10 cellular contexts compared by ENCODE assay signal in the genomic region with DNA sequence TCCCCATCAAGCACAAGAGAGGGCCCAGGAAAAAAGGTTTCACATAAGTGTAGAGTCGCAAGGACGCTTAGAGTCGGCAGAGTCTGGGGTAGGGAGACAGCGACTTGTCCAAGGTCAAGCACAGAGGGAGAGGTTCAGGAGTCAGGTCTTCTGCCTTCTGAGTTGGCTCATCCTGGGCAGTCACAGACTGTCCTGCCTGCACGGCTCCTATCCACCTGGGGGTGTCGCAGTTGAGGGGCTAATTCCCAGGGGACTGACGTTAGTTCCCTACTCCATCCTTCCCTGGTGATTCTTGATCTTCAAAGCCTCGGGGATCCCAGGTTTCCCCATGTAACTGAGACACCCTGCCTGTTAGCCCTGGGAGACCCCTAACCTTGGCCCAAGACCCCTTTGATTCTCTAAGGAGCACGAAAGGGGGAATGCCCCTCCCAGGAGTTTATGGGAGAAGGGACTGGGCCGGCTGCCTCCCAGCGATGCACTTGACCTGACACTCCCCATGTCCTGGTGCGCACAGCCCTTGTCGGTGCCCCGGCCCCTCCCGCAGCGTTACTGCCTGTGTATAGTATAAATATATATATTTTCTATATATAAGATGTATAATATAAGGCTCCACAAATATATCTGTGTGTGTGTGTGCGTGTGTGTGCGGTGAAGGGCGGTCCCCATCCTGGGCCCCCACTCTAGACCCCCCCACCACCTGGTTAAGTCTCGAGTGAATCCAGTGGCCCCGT. TPM values are rescaled to one million over a fixed set of nuclear protein-coding genes. Genes with fewer than 3 reads are reported as not detected.
DNase-seq lines count a peak whose midpoint lies in the region; ATAC-seq and TF ChIP-seq lines count a peak whose summit lies in the region.
"Had no signal": no experiment of that assay in that cellular context is flagged by ENCODE, and none has a peak within 500 bp of the region (broad histone marks: within the 10 kb centered on the region; RNA-seq: fewer than 3 reads in every experiment).

No MANE protein-coding gene starts in this region.

- peaks cover 5% of the 10 kb centered on the region for H3K36me3 Mint-ChIP-seq in CD4-positive, CD25-positive, alpha-beta regulatory T cell
- no peaks in the 10 kb centered on the region for H3K36me3 Mint-ChIP-seq in memory B cell
- H3K36me3 Mint-ChIP-seq in activated CD4-positive, alpha-beta memory T cell treated with anti-CD3 and anti-CD28 coated beads for 36 hours, result no peaks in the 10 kb centered on the region

- peaks cover 26% of the 10 kb centered on the region for H3K27me3 Mint-ChIP-seq in CD4-positive, CD25-positive, alpha-beta regulatory T cell
- H3K27me3 Mint-ChIP-seq in memory B cell, result no peaks in the 10 kb centered on the region
- no peaks in the 10 kb centered on the region for H3K27me3 Mint-ChIP-seq in activated CD4-positive, alpha-beta memory T cell treated with anti-CD3 and anti-CD28 coated beads for 36 hours

- CTCF ChIA-PET in HEK293T (lab: Yijun Ruan, JAX), result no interaction called here
- CTCF ChIA-PET in activated CD4-positive, alpha-beta memory T cell treated with anti-CD3 and anti-CD28 coated beads for 36 hours (lab: Charles Lee), result no interaction called here

- no peak for DNase-seq in CD4-positive, CD25-positive, alpha-beta regulatory T cell
- DNase-seq in HEK293T (ENCODE audit: extremely low spot score), result peak; percentile 48
- no peak for DNase-seq in astrocyte of the spinal cord (ENCODE audit: low read depth, low spot score)
- no peak for DNase-seq in memory B cell (ENCODE audit: low spot score in 2 of 2)
- no peak for DNase-seq in KG1 (lab: John Stamatoyannopoulos, UW)
- DNase-seq in activated CD4-positive, alpha-beta memory T cell treated with anti-CD3 and anti-CD28 coated beads for 36 hours, result no peak
- no peak for DNase-seq in DMS114 treated with DMSO at 0.1 percent for 48 hours (lab: John Stamatoyannopoulos, UW; ENCODE audit: unreplicated experiment)
- DNase-seq: NCI-H146 had no signal

- no peaks in the 10 kb centered on the region for H3K9me3 Mint-ChIP-seq in CD4-positive, CD25-positive, alpha-beta regulatory T cell
- no peaks in the 10 kb centered on the region for H3K9me3 Mint-ChIP-seq in memory B cell
- H3K9me3 Mint-ChIP-seq in activated CD4-positive, alpha-beta memory T cell treated with anti-CD3 and anti-CD28 coated beads for 36 hours, result no peaks in the 10 kb centered on the region

- in situ Hi-C loops in astrocyte of the spinal cord (cut with HindIII; ENCODE audit: low sequenced_read_pairs), result no loop called here

- no peak for ATAC-seq in CD4-positive, CD25-positive, alpha-beta regulatory T cell (ENCODE audit: low read depth in 2 of 2)
- ATAC-seq in memory B cell (ENCODE audit: low read depth) (no peak), HG03439 (IDR thresholded peaks at IDR 0.05; ENCODE audit: unreplicated experiment) (no peak)

- H3K4me1 Mint-ChIP-seq in CD4-positive, CD25-positive, alpha-beta regulatory T cell, result peaks cover 0 to 29% (median 5%) of the 10 kb centered on the region in 4 donors
- H3K4me1 Mint-ChIP-seq in memory B cell, result peaks cover 14% of the 10 kb centered on the region
- H3K4me1 Mint-ChIP-seq in activated CD4-positive, alpha-beta memory T cell treated with anti-CD3 and anti-CD28 coated beads for 36 hours (ENCODE audit: low read depth), result peaks cover 15% of the 10 kb centered on the region

- no peaks in the 10 kb centered on the region for H3K36me3 ChIP-seq in CD4-positive, CD25-positive, alpha-beta regulatory T cell (ENCODE audit: control insufficient read depth, insufficient read depth, low read length)

- no peaks in the 10 kb centered on the region for H3K27me3 ChIP-seq in CD4-positive, CD25-positive, alpha-beta regulatory T cell (ENCODE audit: control insufficient read depth, insufficient read depth, low read length)

- H3K4me3 ChIP-seq in CD4-positive, CD25-positive, alpha-beta regulatory T cell (ENCODE audit: low read depth, low read length), result no peak overlapping the region
- H3K4me3 ChIP-seq in astrocyte of the spinal cord (ENCODE audit: low read depth, low read length), result no peak overlapping the region

- H3K27ac Mint-ChIP-seq in CD4-positive, CD25-positive, alpha-beta regulatory T cell, result peak overlapping the region in 2 of 3 donors; percentile 51 to 82
- H3K27ac Mint-ChIP-seq in memory B cell, result peak overlapping the region; percentile 41
- H3K27ac Mint-ChIP-seq in activated CD4-positive, alpha-beta memory T cell treated with anti-CD3 and anti-CD28 coated beads for 36 hours, result no peak overlapping the region

- H3K27ac ChIP-seq in CD4-positive, CD25-positive, alpha-beta regulatory T cell (ENCODE audit: insufficient read depth, low read length, poor library complexity, severe bottlenecking), result no peak overlapping the region
- H3K27ac ChIP-seq: VCaP had no signal

- no peak overlapping the region for H3K4me3 Mint-ChIP-seq in CD4-positive, CD25-positive, alpha-beta regulatory T cell
- no peak overlapping the region for H3K4me3 Mint-ChIP-seq in memory B cell
- H3K4me3 Mint-ChIP-seq in activated CD4-positive, alpha-beta memory T cell treated with anti-CD3 and anti-CD28 coated beads for 36 hours, result no peak overlapping the region

- peaks cover 3% of the 10 kb centered on the region for H3K4me1 ChIP-seq in CD4-positive, CD25-positive, alpha-beta regulatory T cell (ENCODE audit: control insufficient read depth, insufficient read depth, low read length, poor library complexity, severe bottlenecking)

- POLR2A ChIA-PET in HEK293T (lab: Yijun Ruan, JAX), result interaction anchor here (0.7 kb wide), 1 partner anchor 66 kb away, joined by 3 read pairs; the partner anchor contains the start of gene RPL3
- POLR2A ChIA-PET in activated CD4-positive, alpha-beta memory T cell treated with anti-CD3 and anti-CD28 coated beads for 36 hours (lab: Charles Lee), result no interaction called here

- TF ChIP-seq CTCF in astrocyte of the spinal cord (IDR thresholded peaks at IDR 0.05; ENCODE audit: low read depth, low read length), result peak; percentile 55

- intact Hi-C loops in activated CD4-positive, alpha-beta memory T cell treated with anti-CD3 and anti-CD28 coated beads for 36 hours (cut with micrococcal nuclease), result loop anchor here (5.0 kb wide), 1 partner anchor 68 kb away; the partner anchor contains the start of gene RPL3

- no peaks in the 10 kb centered on the region for H3K9me3 ChIP-seq in CD4-positive, CD25-positive, alpha-beta regulatory T cell (ENCODE audit: control insufficient read depth in 2 of 2, low read length in 2 of 2)

TF ChIP-seq in HEK293T, 16 proteins besides CTCF, POLR2A, EP300 and RAD21:
- TF ChIP-seq FOXA1 (IDR thresholded peaks at IDR 0.05), result no peak
- TF ChIP-seq SP1 (IDR thresholded peaks at IDR 0.05), result no peak
- TF ChIP-seq TARDBP (IDR thresholded peaks at IDR 0.05), result no peak
- no peak for TF ChIP-seq NFRKB (IDR thresholded peaks at IDR 0.05)
- no peak for TF ChIP-seq ARNT (IDR thresholded peaks at IDR 0.05)
- TF ChIP-seq CTBP1 (IDR thresholded peaks at IDR 0.05; ENCODE audit: borderline replicate concordance), result no peak
- TF ChIP-seq, protein P1, sequence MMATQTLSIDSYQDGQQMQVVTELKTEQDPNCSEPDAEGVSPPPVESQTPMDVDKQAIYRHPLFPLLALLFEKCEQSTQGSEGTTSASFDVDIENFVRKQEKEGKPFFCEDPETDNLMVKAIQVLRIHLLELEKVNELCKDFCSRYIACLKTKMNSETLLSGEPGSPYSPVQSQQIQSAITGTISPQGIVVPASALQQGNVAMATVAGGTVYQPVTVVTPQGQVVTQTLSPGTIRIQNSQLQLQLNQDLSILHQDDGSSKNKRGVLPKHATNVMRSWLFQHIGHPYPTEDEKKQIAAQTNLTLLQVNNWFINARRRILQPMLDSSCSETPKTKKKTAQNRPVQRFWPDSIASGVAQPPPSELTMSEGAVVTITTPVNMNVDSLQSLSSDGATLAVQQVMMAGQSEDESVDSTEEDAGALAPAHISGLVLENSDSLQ (IDR thresholded peaks at IDR 0.05), result no peak
- no peak for TF ChIP-seq BHLHE40 (IDR thresholded peaks at IDR 0.05; ENCODE audit: borderline replicate concordance)
- no peak for TF ChIP-seq ELF4 (IDR thresholded peaks at IDR 0.05)
- no peak for TF ChIP-seq FOXM1 (IDR thresholded peaks at IDR 0.05; ENCODE audit: borderline replicate concordance)
- TF ChIP-seq LEF1 (IDR thresholded peaks at IDR 0.05; ENCODE audit: borderline replicate concordance), result no peak
- TF ChIP-seq L3MBTL2 (conservative IDR thresholded peaks at IDR 0.05), result no peak
- no peak for TF ChIP-seq HDGF (IDR thresholded peaks at IDR 0.05; ENCODE audit: borderline replicate concordance)
- no peak for TF ChIP-seq SUZ12 (IDR thresholded peaks at IDR 0.05)
- no peak for TF ChIP-seq FOXK2 (IDR thresholded peaks at IDR 0.05)
TF ChIP-seq in HEK293T: peak in this region for 0.

RNA-seq across cellular contexts. Expression of gene TAB1, which starts 14.7 kb away (rescaled TPM):
- 20.2 TPM for total RNA-seq in CD4-positive, CD25-positive, alpha-beta regulatory T cell
- 1 to 10 TPM; 2.5 to 6.2 (median 2.8) TPM for polyA plus RNA-seq in CD4-positive, CD25-positive, alpha-beta regulatory T cell
- 10 to 100 TPM; 17.2 to 21.1 TPM for total RNA-seq in activated CD4-positive, alpha-beta memory T cell treated with anti-CD3 and anti-CD28 coated beads for 36 hours

RNA-seq across cellular contexts. Expression of gene SYNGR1, which starts 35.1 kb away (rescaled TPM):
- 1.1 TPM for total RNA-seq in CD4-positive, CD25-positive, alpha-beta regulatory T cell
- under 1 TPM; 0.22 to 0.95 (median 0.42) TPM for polyA plus RNA-seq in CD4-positive, CD25-positive, alpha-beta regulatory T cell
- total RNA-seq in activated CD4-positive, alpha-beta memory T cell treated with anti-CD3 and anti-CD28 coated beads for 36 hours, result not detected
